Comparison of ENCODE assay signal across 12 cellular contexts in the genomic region with DNA sequence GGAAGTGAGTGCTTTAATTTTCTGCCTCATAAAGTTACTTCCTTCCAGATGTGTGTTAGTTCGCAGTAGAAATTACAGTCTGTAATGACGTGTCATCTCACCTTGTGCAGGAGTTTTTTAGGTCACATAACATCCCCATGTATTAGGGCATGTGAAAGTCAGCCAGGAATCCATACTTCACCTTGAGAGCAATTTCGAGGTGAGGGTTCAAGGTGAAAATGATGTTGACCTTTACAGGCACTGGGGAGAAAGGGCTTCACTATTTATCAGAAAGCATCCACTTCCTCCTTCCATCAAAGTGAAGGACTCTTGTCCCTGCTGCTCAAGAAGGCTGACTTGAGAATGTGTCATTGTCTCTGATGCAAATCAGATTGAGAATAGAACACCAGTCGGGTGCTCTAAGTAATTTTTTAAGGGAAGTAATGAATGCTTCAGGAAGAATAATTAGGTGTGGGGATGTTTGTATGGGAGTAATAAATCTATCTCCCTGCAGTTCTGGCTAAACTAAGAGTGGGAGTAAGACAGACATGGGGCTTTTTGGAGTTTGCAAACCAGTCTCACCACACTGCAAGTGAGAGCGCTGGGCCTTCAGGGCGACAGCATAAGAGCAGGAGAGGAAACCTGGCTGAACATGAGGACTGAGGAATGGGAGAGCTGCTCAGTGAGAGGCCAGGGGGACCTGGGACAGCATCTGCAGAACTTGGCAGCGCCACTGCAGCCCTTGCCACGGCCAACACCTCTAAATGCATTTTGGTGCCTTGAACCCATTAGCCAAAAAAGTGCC.
DNase-seq lines count a peak whose midpoint lies in the region; ATAC-seq and TF ChIP-seq lines count a peak whose summit lies in the region.
"Had no signal": no experiment of that assay in that cellular context is flagged by ENCODE, and none has a peak within 500 bp of the region (broad histone marks: within the 10 kb centered on the region; RNA-seq: fewer than 3 reads in every experiment).

No MANE protein-coding gene starts in this region.

- H3K4me1 Mint-ChIP-seq in T-helper 17 cell: peaks cover 5% of the 10 kb centered on the region
- H3K4me1 Mint-ChIP-seq: central memory CD8-positive, alpha-beta T cell had no signal

- no peak overlapping the region for H3K4me3 ChIP-seq in left lung
- H3K4me3 ChIP-seq in effector memory CD4-positive, alpha-beta T cell (ENCODE audit: insufficient read depth, low read depth, low read length, poor library complexity, severe bottlenecking): no peak overlapping the region
- H3K4me3 ChIP-seq: vagina had no signal

- ATAC-seq in GM18861 (IDR thresholded peaks at IDR 0.05; ENCODE audit: unreplicated experiment) (peak; percentile 59), GM21528 (IDR thresholded peaks at IDR 0.05; ENCODE audit: low FRiP score, unreplicated experiment) (peak; percentile 69), HG03135 (IDR thresholded peaks at IDR 0.05; ENCODE audit: unreplicated experiment) (peak; percentile 51), left lung (peak; percentile 80), T-helper 17 cell (no peak)

- peaks cover 0 to 17% of the 10 kb centered on the region in 2 donors for H3K4me1 ChIP-seq in left lung
- H3K4me1 ChIP-seq in effector memory CD4-positive, alpha-beta T cell (ENCODE audit: control insufficient read depth, insufficient read depth, low read length, poor library complexity, severe bottlenecking): no peaks in the 10 kb centered on the region
- H3K4me1 ChIP-seq: vagina had no signal

- no peaks in the 10 kb centered on the region for H3K27me3 ChIP-seq in left lung
- no peaks in the 10 kb centered on the region for H3K27me3 ChIP-seq in effector memory CD4-positive, alpha-beta T cell (replicated peaks; ENCODE audit: control insufficient read depth, insufficient read depth, low read length, poor library complexity, severe bottlenecking)
- H3K27me3 ChIP-seq: vagina had no signal

- intact Hi-C loops in left lung (cut with DNase I): no loop called here

- no peak for TF ChIP-seq CTCF in left lung (IDR thresholded peaks at IDR 0.05)

- H3K9me3 ChIP-seq in left lung: no peaks in the 10 kb centered on the region
- no peaks in the 10 kb centered on the region for H3K9me3 ChIP-seq in effector memory CD4-positive, alpha-beta T cell (ENCODE audit: control insufficient read depth, low read length)
- H3K9me3 ChIP-seq in T-helper 17 cell (ENCODE audit: control insufficient read depth, low read length, poor library complexity, severe bottlenecking): no peaks in the 10 kb centered on the region
- H3K9me3 ChIP-seq: vagina had no signal

- H3K27ac ChIP-seq in left lung: no peak overlapping the region
- H3K27ac ChIP-seq in effector memory CD4-positive, alpha-beta T cell (ENCODE audit: insufficient read depth, low read length, poor library complexity, severe bottlenecking): no peak overlapping the region
- H3K27ac ChIP-seq: vagina had no signal

- H3K27ac Mint-ChIP-seq in T-helper 17 cell: no peak overlapping the region

- H3K36me3 ChIP-seq in left lung: no peaks in the 10 kb centered on the region
- H3K36me3 ChIP-seq in effector memory CD4-positive, alpha-beta T cell (ENCODE audit: control insufficient read depth, insufficient read depth, low read length): no peaks in the 10 kb centered on the region
- H3K36me3 ChIP-seq: vagina had no signal

- no peak for DNase-seq in left lung
- no peak for DNase-seq in HK-2 (ENCODE audit: unreplicated experiment)
- no peak for DNase-seq in effector memory CD4-positive, alpha-beta T cell
- DNase-seq in T-helper 17 cell: no peak
- DNase-seq in activated T-cell treated with anti-CD3 and anti-CD28 coated beads for 4 hours: no peak
- DNase-seq: NCI-H1417, SHP77 had no signal

- H3K27me3 Mint-ChIP-seq in T-helper 17 cell: peaks cover 52% of the 10 kb centered on the region

- no peak overlapping the region for H3K4me3 Mint-ChIP-seq in T-helper 17 cell
- H3K4me3 Mint-ChIP-seq: central memory CD8-positive, alpha-beta T cell had no signal

- H3K36me3 Mint-ChIP-seq in T-helper 17 cell (ENCODE audit: low read depth): no peaks in the 10 kb centered on the region
